Comparison of ENCODE assay signal across 1 cellular context in the genomic region with DNA sequence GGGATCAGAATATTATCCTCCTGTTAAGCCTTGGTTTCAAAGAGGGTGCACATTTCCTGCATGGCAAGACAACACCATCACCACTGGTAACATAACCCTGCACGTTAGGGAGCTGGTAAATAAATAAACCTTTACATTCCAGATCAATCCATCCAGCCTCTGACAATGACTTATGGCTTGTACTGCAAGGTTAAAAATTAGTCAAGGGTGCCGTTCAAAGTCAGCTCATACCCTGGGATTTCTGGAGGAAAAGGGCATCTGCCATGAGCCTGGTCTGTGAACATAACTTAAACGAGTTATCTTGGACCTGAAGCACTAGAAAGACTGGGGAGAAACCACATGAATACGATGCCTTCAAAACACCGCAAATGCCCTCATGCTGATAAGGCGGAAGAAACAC.
A peak's percentile ranks its signal among the peaks of the same experiment; 100 is the strongest.
TF ChIP-seq lines count a peak whose summit lies in the region.

No MANE protein-coding gene starts in this region.

TF ChIP-seq in HepG2, 621 proteins besides CTCF, POLR2A, EP300 and RAD21 (continued from another document):
- no peak for TF ChIP-seq ZNF280B (CRISPR knock-in tag; IDR thresholded peaks at IDR 0.05; ENCODE audit: borderline replicate concordance)
- TF ChIP-seq ZNF343 (CRISPR knock-in tag; IDR thresholded peaks at IDR 0.05) = no peak
- no peak for TF ChIP-seq RBAK (CRISPR knock-in tag; IDR thresholded peaks at IDR 0.05)
- TF ChIP-seq SRF (IDR thresholded peaks at IDR 0.05; ENCODE audit: low read depth, low read length) = no peak
- no peak for TF ChIP-seq SMARCC2 (IDR thresholded peaks at IDR 0.05)
- TF ChIP-seq, protein P1, sequence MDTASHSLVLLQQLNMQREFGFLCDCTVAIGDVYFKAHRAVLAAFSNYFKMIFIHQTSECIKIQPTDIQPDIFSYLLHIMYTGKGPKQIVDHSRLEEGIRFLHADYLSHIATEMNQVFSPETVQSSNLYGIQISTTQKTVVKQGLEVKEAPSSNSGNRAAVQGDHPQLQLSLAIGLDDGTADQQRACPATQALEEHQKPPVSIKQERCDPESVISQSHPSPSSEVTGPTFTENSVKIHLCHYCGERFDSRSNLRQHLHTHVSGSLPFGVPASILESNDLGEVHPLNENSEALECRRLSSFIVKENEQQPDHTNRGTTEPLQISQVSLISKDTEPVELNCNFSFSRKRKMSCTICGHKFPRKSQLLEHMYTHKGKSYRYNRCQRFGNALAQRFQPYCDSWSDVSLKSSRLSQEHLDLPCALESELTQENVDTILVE (CRISPR knock-in tag; IDR thresholded peaks at IDR 0.05) = no peak
- TF ChIP-seq ZNF292 (CRISPR knock-in tag; IDR thresholded peaks at IDR 0.05; ENCODE audit: borderline replicate concordance, low read depth) = peak; percentile 69; the same call in 1 of the 2 replicates
- peak; percentile 52; the same call in 1 of the 2 replicates for TF ChIP-seq HOMEZ (CRISPR knock-in tag; IDR thresholded peaks at IDR 0.05; ENCODE audit: low read depth)
- 0 out of 2 replicates have a peak, but pooled peaks have one; percentile 45 for TF ChIP-seq ZNF136 (CRISPR knock-in tag; IDR thresholded peaks at IDR 0.05; ENCODE audit: low read depth)
- TF ChIP-seq HDAC6 (IDR thresholded peaks at IDR 0.05; ENCODE audit: low read depth, low read length) = no peak
- TF ChIP-seq, protein P2, sequence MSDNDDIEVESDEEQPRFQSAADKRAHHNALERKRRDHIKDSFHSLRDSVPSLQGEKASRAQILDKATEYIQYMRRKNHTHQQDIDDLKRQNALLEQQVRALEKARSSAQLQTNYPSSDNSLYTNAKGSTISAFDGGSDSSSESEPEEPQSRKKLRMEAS (IDR thresholded peaks at IDR 0.05) = peak; percentile 66
- TF ChIP-seq HNF1B (CRISPR knock-in tag; IDR thresholded peaks at IDR 0.05) = peak; percentile 90
- no peak for TF ChIP-seq HOXA9 (CRISPR knock-in tag; IDR thresholded peaks at IDR 0.05; ENCODE audit: borderline replicate concordance)
- no peak for TF ChIP-seq ZNF224 (CRISPR knock-in tag; IDR thresholded peaks at IDR 0.05)
- peak; percentile 40; the same call in 1 of the 2 replicates for TF ChIP-seq ZSCAN25 (CRISPR knock-in tag; IDR thresholded peaks at IDR 0.05)
- TF ChIP-seq ZNF253 (CRISPR knock-in tag; IDR thresholded peaks at IDR 0.05; ENCODE audit: borderline replicate concordance) = no peak
- no peak for TF ChIP-seq SOX13 (IDR thresholded peaks at IDR 0.05)
- TF ChIP-seq SOX13 (CRISPR knock-in tag; conservative IDR thresholded peaks at IDR 0.05 in 1 of 2, IDR thresholded peaks at IDR 0.05 in 1 of 2) = peak in 1 of 2 experiments; percentile 88; a peak in 2 of 4 replicates
- no peak for TF ChIP-seq ZNF740 (CRISPR knock-in tag; IDR thresholded peaks at IDR 0.05)
- TF ChIP-seq, protein P3, sequence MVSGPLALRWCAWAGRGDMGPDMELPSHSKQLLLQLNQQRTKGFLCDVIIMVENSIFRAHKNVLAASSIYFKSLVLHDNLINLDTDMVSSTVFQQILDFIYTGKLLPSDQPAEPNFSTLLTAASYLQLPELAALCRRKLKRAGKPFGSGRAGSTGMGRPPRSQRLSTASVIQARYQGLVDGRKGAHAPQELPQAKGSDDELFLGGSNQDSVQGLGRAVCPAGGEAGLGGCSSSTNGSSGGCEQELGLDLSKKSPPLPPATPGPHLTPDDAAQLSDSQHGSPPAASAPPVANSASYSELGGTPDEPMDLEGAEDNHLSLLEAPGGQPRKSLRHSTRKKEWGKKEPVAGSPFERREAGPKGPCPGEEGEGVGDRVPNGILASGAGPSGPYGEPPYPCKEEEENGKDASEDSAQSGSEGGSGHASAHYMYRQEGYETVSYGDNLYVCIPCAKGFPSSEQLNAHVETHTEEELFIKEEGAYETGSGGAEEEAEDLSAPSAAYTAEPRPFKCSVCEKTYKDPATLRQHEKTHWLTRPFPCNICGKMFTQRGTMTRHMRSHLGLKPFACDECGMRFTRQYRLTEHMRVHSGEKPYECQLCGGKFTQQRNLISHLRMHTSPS (CRISPR knock-in tag; IDR thresholded peaks at IDR 0.05; ENCODE audit: low read depth) = no peak
- peak; percentile 56 for TF ChIP-seq HDAC1 (CRISPR knock-in tag; IDR thresholded peaks at IDR 0.05)
- TF ChIP-seq, protein P4, sequence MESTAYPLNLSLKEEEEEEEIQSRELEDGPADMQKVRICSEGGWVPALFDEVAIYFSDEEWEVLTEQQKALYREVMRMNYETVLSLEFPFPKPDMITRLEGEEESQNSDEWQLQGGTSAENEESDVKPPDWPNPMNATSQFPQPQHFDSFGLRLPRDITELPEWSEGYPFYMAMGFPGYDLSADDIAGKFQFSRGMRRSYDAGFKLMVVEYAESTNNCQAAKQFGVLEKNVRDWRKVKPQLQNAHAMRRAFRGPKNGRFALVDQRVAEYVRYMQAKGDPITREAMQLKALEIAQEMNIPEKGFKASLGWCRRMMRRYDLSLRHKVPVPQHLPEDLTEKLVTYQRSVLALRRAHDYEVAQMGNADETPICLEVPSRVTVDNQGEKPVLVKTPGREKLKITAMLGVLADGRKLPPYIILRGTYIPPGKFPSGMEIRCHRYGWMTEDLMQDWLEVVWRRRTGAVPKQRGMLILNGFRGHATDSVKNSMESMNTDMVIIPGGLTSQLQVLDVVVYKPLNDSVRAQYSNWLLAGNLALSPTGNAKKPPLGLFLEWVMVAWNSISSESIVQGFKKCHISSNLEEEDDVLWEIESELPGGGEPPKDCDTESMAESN (CRISPR knock-in tag; conservative IDR thresholded peaks at IDR 0.05) = 0 out of 2 replicates have a peak, but pooled peaks have one; percentile 26
- no peak for TF ChIP-seq PRMT3 (CRISPR knock-in tag; IDR thresholded peaks at IDR 0.05; ENCODE audit: borderline replicate concordance, low read depth)
- TF ChIP-seq GLMP (CRISPR knock-in tag; IDR thresholded peaks at IDR 0.05; ENCODE audit: borderline replicate concordance) = no peak
- TF ChIP-seq FOXJ3 (CRISPR knock-in tag; IDR thresholded peaks at IDR 0.05; ENCODE audit: borderline replicate concordance) = peak; percentile 62; the same call in 1 of the 2 replicates
- no peak for TF ChIP-seq ZNF256 (CRISPR knock-in tag; conservative IDR thresholded peaks at IDR 0.05)
- 0 out of 2 replicates have a peak, but pooled peaks have one; percentile 33 for TF ChIP-seq NKX3-1 (CRISPR knock-in tag; IDR thresholded peaks at IDR 0.05)
- TF ChIP-seq ZNF710 (CRISPR knock-in tag; IDR thresholded peaks at IDR 0.05; ENCODE audit: borderline replicate concordance) = 0 out of 2 replicates have a peak, but pooled peaks have one; percentile 35
- no peak; the same call in 1 of the 2 replicates for TF ChIP-seq MLXIP (CRISPR knock-in tag; IDR thresholded peaks at IDR 0.05; ENCODE audit: borderline replicate concordance)
- TF ChIP-seq KDM5A (IDR thresholded peaks at IDR 0.05; ENCODE audit: borderline replicate concordance, low read length) = no peak
- TF ChIP-seq, protein P5, sequence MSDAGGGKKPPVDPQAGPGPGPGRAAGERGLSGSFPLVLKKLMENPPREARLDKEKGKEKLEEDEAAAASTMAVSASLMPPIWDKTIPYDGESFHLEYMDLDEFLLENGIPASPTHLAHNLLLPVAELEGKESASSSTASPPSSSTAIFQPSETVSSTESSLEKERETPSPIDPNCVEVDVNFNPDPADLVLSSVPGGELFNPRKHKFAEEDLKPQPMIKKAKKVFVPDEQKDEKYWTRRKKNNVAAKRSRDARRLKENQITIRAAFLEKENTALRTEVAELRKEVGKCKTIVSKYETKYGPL (CRISPR knock-in tag; IDR thresholded peaks at IDR 0.05) = no peak
- no peak for TF ChIP-seq RBFOX2 (IDR thresholded peaks at IDR 0.05; ENCODE audit: low read depth, low read length)
- no peak for TF ChIP-seq MIER2 (CRISPR knock-in tag; IDR thresholded peaks at IDR 0.05)
- TF ChIP-seq ZSCAN22 (CRISPR knock-in tag; IDR thresholded peaks at IDR 0.05) = no peak
- TF ChIP-seq ZNF180 (CRISPR knock-in tag; IDR thresholded peaks at IDR 0.05; ENCODE audit: borderline replicate concordance, low read depth) = no peak
